Comparison of ENCODE assay signal across 16 cellular contexts in genomic region chr18:45540146-45540545, GRCh38.
"Had no signal": no experiment of that assay in that cellular context is flagged by ENCODE, and none has a peak within 500 bp of the region (broad histone marks: within the 10 kb centered on the region; RNA-seq: fewer than 3 reads in every experiment).

No MANE protein-coding gene starts in this region.

- H3K4me3 Mint-ChIP-seq: activated B cell treated with CpG ODN at 0.5 μM for 24 hours; activated CD8-positive, alpha-beta T cell treated with anti-CD3 and anti-CD28 coated beads for 36 hours; activated T-cell treated with anti-CD3 and anti-CD28 coated beads, Interleukin-2, amount 50 U/mL, for 4 hours; naive thymus-derived CD4-positive, alpha-beta T cell; stimulated activated naive CD8-positive, alpha-beta T cell treated with anti-CD3 and anti-CD28 coated beads, Interleukin-15, Interleukin-2, amounts not matched to agents 100 ng/mL and 50 ng/mL, for 24 hours had no signal

- H3K9me3 ChIP-seq: mucosa of descending colon, prostate gland, suprapubic skin had no signal

- H3K4me3 ChIP-seq: lung, mucosa of descending colon, prostate gland, suprapubic skin had no signal

- H3K27ac Mint-ChIP-seq: activated B cell treated with CpG ODN at 0.5 μM for 24 hours; activated CD8-positive, alpha-beta T cell treated with anti-CD3 and anti-CD28 coated beads for 36 hours; activated naive CD4-positive, alpha-beta T cell treated with anti-CD3 and anti-CD28 coated beads, Interleukin-2, amount 50 U/mL, for 72 hours; naive thymus-derived CD4-positive, alpha-beta T cell; stimulated activated naive CD8-positive, alpha-beta T cell treated with anti-CD3 and anti-CD28 coated beads, Interleukin-15, Interleukin-2, amounts not matched to agents 100 ng/mL and 50 ng/mL, for 24 hours had no signal

- H3K4me1 ChIP-seq: prostate gland, suprapubic skin had no signal

- H3K4me1 Mint-ChIP-seq: activated B cell treated with CpG ODN at 0.5 μM for 24 hours; naive thymus-derived CD4-positive, alpha-beta T cell had no signal

- H3K27ac ChIP-seq: prostate gland, suprapubic skin had no signal

- H3K36me3 ChIP-seq: prostate gland, suprapubic skin had no signal

- H3K9me3 Mint-ChIP-seq: activated CD8-positive, alpha-beta T cell treated with anti-CD3 and anti-CD28 coated beads for 36 hours had no signal

- H3K36me3 Mint-ChIP-seq: activated naive CD4-positive, alpha-beta T cell treated with anti-CD3 and anti-CD28 coated beads, Interleukin-2, amount 50 U/mL, for 72 hours had no signal

- DNase-seq: activated B cell treated with CpG ODN at 0.5 μM for 24 hours; activated CD4-positive, alpha-beta T cell treated with anti-CD3 and anti-CD28 coated beads for 48 hours; activated CD8-positive, alpha-beta T cell treated with anti-CD3 and anti-CD28 coated beads for 36 hours; activated effector memory CD4-positive, alpha-beta T cell treated with anti-CD3 and anti-CD28 coated beads, Interleukin-2, amount 50 U/mL, for 16 hours; activated T-cell treated with anti-CD3 and anti-CD28 coated beads, Interleukin-2, amount 50 U/mL, for 4 hours; mucosa of descending colon; naive thymus-derived CD4-positive, alpha-beta T cell; nucleus accumbens; right cardiac atrium; trophoblast cell had no signal

- ATAC-seq: activated CD8-positive, alpha-beta T cell treated with anti-CD3 and anti-CD28 coated beads for 36 hours; activated naive CD4-positive, alpha-beta T cell treated with anti-CD3 and anti-CD28 coated beads, Interleukin-2, amount 50 U/mL, for 72 hours; activated T-cell treated with anti-CD3 and anti-CD28 coated beads, Interleukin-2, amount 50 U/mL, for 4 hours; esophagus mucosa; mucosa of descending colon; naive thymus-derived CD4-positive, alpha-beta T cell; right cardiac atrium had no signal

- H3K27me3 ChIP-seq: suprapubic skin had no signal
